In genomic region chr10:119253433-119254174, GRCh38 we compare ENCODE assay signal across 8 cellular contexts. TPM values are rescaled to one million over a fixed set of nuclear protein-coding genes. Genes with fewer than 3 reads are reported as not detected.
A peak's percentile ranks its signal among the peaks of the same experiment; 100 is the strongest.
DNase-seq lines count a peak whose midpoint lies in the region; ATAC-seq and TF ChIP-seq lines count a peak whose summit lies in the region.

No MANE protein-coding gene starts in this region.

- H3K4me3 ChIP-seq in foreskin fibroblast (ENCODE audit: low read depth in 1 of 2, low read length in 2 of 2): peak overlapping the region in 1 of 2 donors; percentile 10

- peak; percentile 13 for TF ChIP-seq CTCF in foreskin fibroblast (IDR thresholded peaks at IDR 0.05; ENCODE audit: low read depth, low read length)

- intact Hi-C loops in posterior vena cava (cut with DNase I): loop anchor here in 1 of 2 donors (5.0 kb wide), 1 partner anchor 46 kb away; the partner anchor contains the start of gene GRK5

- DNase-seq in HS-27A (ENCODE audit: low read depth): peak; percentile 62
- DNase-seq in activated CD8-positive, alpha-beta memory T cell treated with anti-CD3 and anti-CD28 coated beads, Interleukin-2, amount 50 U/mL, for 48 hours: peak; percentile 71
- DNase-seq in foreskin fibroblast: peak; percentile 92 to 97
- DNase-seq in posterior vena cava (ENCODE audit: low spot score): peak; percentile 95
- DNase-seq in NCI-H2029 treated with DMSO at 0.1 percent for 48 hours (lab: John Stamatoyannopoulos, UW): no peak
- no peak for DNase-seq in pons (ENCODE audit: low spot score)
- DNase-seq in NK-92 (lab: John Stamatoyannopoulos, UW; ENCODE audit: unreplicated experiment): no peak

- ATAC-seq in GM21526 (IDR thresholded peaks at IDR 0.05; ENCODE audit: low FRiP score, unreplicated experiment): no peak

RNA-seq across cellular contexts. Expression of gene GRK5, which starts 46.2 kb away (rescaled TPM):
- total RNA-seq in posterior vena cava: 10 to 100 TPM; 40.0 to 57.5 TPM

Comparison
In these comparisons a context has a peak if more than half of its experiments do, and no peak if none do; other contexts are left out.
1. DNase-seq: peak in HS-27A (single experiment), activated CD8-positive, alpha-beta memory T cell treated with anti-CD3 and anti-CD28 coated beads, Interleukin-2, amount 50 U/mL, for 48 hours (single experiment), foreskin fibroblast (2 of 2) and posterior vena cava (single experiment); none in NCI-H2029 treated with DMSO at 0.1 percent for 48 hours (single experiment), pons (single experiment) and NK-92 (single experiment).